ENCODE assay signal across 10 cellular contexts in genomic region chr2:176130917-176131616, GRCh38. TPM values are rescaled to one million over a fixed set of nuclear protein-coding genes. Genes with fewer than 3 reads are reported as not detected.
DNase-seq lines count a peak whose midpoint lies in the region; ATAC-seq lines count a peak whose summit lies in the region.
"Had no signal": no experiment of that assay in that cellular context is flagged by ENCODE, and none has a peak within 500 bp of the region (broad histone marks: within the 10 kb centered on the region; RNA-seq: fewer than 3 reads in every experiment).

No MANE protein-coding gene starts in this region.

- H2AFZ ChIP-seq in Karpas-422 (ENCODE audit: low read length), result no peak overlapping the region

- H3K4me1 ChIP-seq in stomach smooth muscle (ENCODE audit: control insufficient read depth, insufficient read depth, low read length) (peaks cover 23% of the 10 kb centered on the region), Karpas-422 (ENCODE audit: low read length) (peaks cover 21% of the 10 kb centered on the region)

- no peak overlapping the region for H3K27ac Mint-ChIP-seq in activated CD4-positive, alpha-beta T cell treated with anti-CD3 and anti-CD28 coated beads for 36 hours
- peak overlapping the region; percentile 70 for H3K27ac Mint-ChIP-seq in activated CD4-positive, alpha-beta memory T cell treated with anti-CD3 and anti-CD28 coated beads, Interleukin-2, amount 10 ng/mL, durations not matched to agents 7 days and 5 days

- H3K4me2 ChIP-seq in Karpas-422 (ENCODE audit: low read depth, low read length, poor library complexity, severe bottlenecking), result no peak overlapping the region

- peaks cover 0 to 3% of the 10 kb centered on the region in 2 donors for H3K9me3 ChIP-seq in stomach smooth muscle (ENCODE audit: control insufficient read depth in 2 of 2, low read length in 2 of 2)
- no peaks in the 10 kb centered on the region for H3K9me3 ChIP-seq in Karpas-422 (ENCODE audit: low read length)

- no peaks in the 10 kb centered on the region for H3K36me3 Mint-ChIP-seq in activated CD4-positive, alpha-beta T cell treated with anti-CD3 and anti-CD28 coated beads for 36 hours (ENCODE audit: low read depth)
- H3K36me3 Mint-ChIP-seq in activated CD4-positive, alpha-beta memory T cell treated with anti-CD3 and anti-CD28 coated beads, Interleukin-2, amount 10 ng/mL, durations not matched to agents 7 days and 5 days (ENCODE audit: low read depth), result peaks cover 10% of the 10 kb centered on the region

- ATAC-seq in activated CD4-positive, alpha-beta T cell treated with anti-CD3 and anti-CD28 coated beads for 36 hours, result no peak
- ATAC-seq: HepG2 had no signal

- no peak overlapping the region for H3K9ac ChIP-seq in stomach smooth muscle (ENCODE audit: low read length in 2 of 2)
- H3K9ac ChIP-seq in Karpas-422 (ENCODE audit: low read length), result no peak overlapping the region

- peaks cover 76% of the 10 kb centered on the region for H3K27me3 Mint-ChIP-seq in activated CD4-positive, alpha-beta T cell treated with anti-CD3 and anti-CD28 coated beads for 36 hours
- peaks cover 82% of the 10 kb centered on the region for H3K27me3 Mint-ChIP-seq in activated CD4-positive, alpha-beta memory T cell treated with anti-CD3 and anti-CD28 coated beads, Interleukin-2, amount 10 ng/mL, durations not matched to agents 7 days and 5 days

- CTCF ChIA-PET in activated CD4-positive, alpha-beta T cell treated with anti-CD3 and anti-CD28 coated beads for 36 hours (lab: Charles Lee), result interaction anchor here (0.9 to 3.0 kb wide), 8 partner anchors 9 to 521 kb away, joined by 3 to 14 read pairs (median 6); no protein-coding TSS in a partner anchor
- CTCF ChIA-PET in activated CD4-positive, alpha-beta memory T cell treated with anti-CD3 and anti-CD28 coated beads, Interleukin-2, amount 10 ng/mL, durations not matched to agents 7 days and 5 days (lab: Charles Lee), result interaction anchor here (1.2 to 3.4 kb wide), 7 partner anchors 9 to 521 kb away, joined by 4 to 10 read pairs (median 7); no protein-coding TSS in a partner anchor

- H3K36me3 ChIP-seq in stomach smooth muscle (ENCODE audit: control insufficient read depth in 2 of 2, insufficient read depth in 2 of 2, low read length in 2 of 2) (no peaks in the 10 kb centered on the region), Karpas-422 (ENCODE audit: insufficient read depth, low read length) (no peaks in the 10 kb centered on the region)

- intact Hi-C loops in activated CD4-positive, alpha-beta T cell treated with anti-CD3 and anti-CD28 coated beads for 36 hours (cut with DNase I, micrococcal nuclease), result loop anchor here in 1 of 2 experiments (2.0 kb wide), 1 partner anchor 140 kb away; no protein-coding TSS in a partner anchor

- peak overlapping the region; percentile 41 for H3K4me3 Mint-ChIP-seq in activated CD4-positive, alpha-beta T cell treated with anti-CD3 and anti-CD28 coated beads for 36 hours
- peak overlapping the region; percentile 44 for H3K4me3 Mint-ChIP-seq in activated CD4-positive, alpha-beta memory T cell treated with anti-CD3 and anti-CD28 coated beads, Interleukin-2, amount 10 ng/mL, durations not matched to agents 7 days and 5 days

- H3K79me2 ChIP-seq in Karpas-422 (ENCODE audit: low read length), result no peaks in the 10 kb centered on the region

- H3K9me2 ChIP-seq in Karpas-422 (replicated peaks; ENCODE audit: insufficient read depth, low read length), result no peaks in the 10 kb centered on the region

- peaks cover 34% of the 10 kb centered on the region for H3K4me1 Mint-ChIP-seq in activated CD4-positive, alpha-beta T cell treated with anti-CD3 and anti-CD28 coated beads for 36 hours
- peaks cover 29% of the 10 kb centered on the region for H3K4me1 Mint-ChIP-seq in activated CD4-positive, alpha-beta memory T cell treated with anti-CD3 and anti-CD28 coated beads, Interleukin-2, amount 10 ng/mL, durations not matched to agents 7 days and 5 days

- H3K4me3 ChIP-seq in stomach smooth muscle (ENCODE audit: low read length in 2 of 2), result peak overlapping the region; percentile 12 to 59
- H3K4me3 ChIP-seq in Karpas-422 (ENCODE audit: low read length), result no peak overlapping the region

- DNase-seq in activated CD4-positive, alpha-beta T cell treated with anti-CD3 and anti-CD28 coated beads for 36 hours, result no peak
- no peak for DNase-seq in activated CD4-positive, alpha-beta T cell treated with anti-CD3 and anti-CD28 coated beads, Interleukin-2, amount 50 U/mL, for 48 hours
- DNase-seq in activated CD4-positive, alpha-beta memory T cell treated with anti-CD3 and anti-CD28 coated beads, Interleukin-2, amount 10 ng/mL, durations not matched to agents 7 days and 5 days, result no peak
- DNase-seq in left kidney (ENCODE audit: low read depth, low spot score) (peak; percentile 43), Karpas-422 (no peak), NCI-H226 (no peak), islet precursor cell (no peak)

- no peaks in the 10 kb centered on the region for H3K9me3 Mint-ChIP-seq in activated CD4-positive, alpha-beta T cell treated with anti-CD3 and anti-CD28 coated beads for 36 hours (ENCODE audit: low read depth)
- H3K9me3 Mint-ChIP-seq in activated CD4-positive, alpha-beta memory T cell treated with anti-CD3 and anti-CD28 coated beads, Interleukin-2, amount 10 ng/mL, durations not matched to agents 7 days and 5 days, result no peaks in the 10 kb centered on the region

- no peaks in the 10 kb centered on the region for H4K20me1 ChIP-seq in Karpas-422 (ENCODE audit: insufficient read depth, low read depth, low read length)

- POLR2A ChIA-PET in activated CD4-positive, alpha-beta T cell treated with anti-CD3 and anti-CD28 coated beads for 36 hours (lab: Charles Lee), result no interaction called here
- POLR2A ChIA-PET in activated CD4-positive, alpha-beta memory T cell treated with anti-CD3 and anti-CD28 coated beads, Interleukin-2, amount 10 ng/mL, durations not matched to agents 7 days and 5 days (lab: Charles Lee), result no interaction called here

- H3K27me3 ChIP-seq in stomach smooth muscle (ENCODE audit: control insufficient read depth in 1 of 2, insufficient read depth in 2 of 2, low read length in 2 of 2) (peaks cover 72 to 91% of the 10 kb centered on the region in 2 donors), Karpas-422 (ENCODE audit: low read length) (no peaks in the 10 kb centered on the region)

- H3K27ac ChIP-seq in stomach smooth muscle (ENCODE audit: low read length), result no peak overlapping the region
- H3K27ac ChIP-seq in Karpas-422 (ENCODE audit: low read length), result no peak overlapping the region

RNA-seq across cellular contexts. Expression of gene HOXD8, which starts 1.6 kb away (rescaled TPM):
- not detected for total RNA-seq in activated CD4-positive, alpha-beta T cell treated with anti-CD3 and anti-CD28 coated beads for 36 hours
- not detected for total RNA-seq in activated CD4-positive, alpha-beta memory T cell treated with anti-CD3 and anti-CD28 coated beads, Interleukin-2, amount 10 ng/mL, durations not matched to agents 7 days and 5 days
- total RNA-seq in Karpas-422 (2014; rRNA removed; shearing (Covaris generic); ENCODE audit: low replicate concordance), result not detected in 2 replicates
- total RNA-seq: H7, HepG2 had no signal

RNA-seq across cellular contexts. Expression of gene HOXD9, which starts 8.5 kb away (rescaled TPM):
- total RNA-seq in activated CD4-positive, alpha-beta T cell treated with anti-CD3 and anti-CD28 coated beads for 36 hours, result not detected
- not detected for total RNA-seq in activated CD4-positive, alpha-beta memory T cell treated with anti-CD3 and anti-CD28 coated beads, Interleukin-2, amount 10 ng/mL, durations not matched to agents 7 days and 5 days
- not detected in 2 replicates for total RNA-seq in Karpas-422 (2014; rRNA removed; shearing (Covaris generic); ENCODE audit: low replicate concordance)
- total RNA-seq: HepG2 had no signal

RNA-seq across cellular contexts. Expression of gene HOXD10, which starts 14.5 kb away (rescaled TPM):
- total RNA-seq in activated CD4-positive, alpha-beta T cell treated with anti-CD3 and anti-CD28 coated beads for 36 hours, result not detected
- not detected for total RNA-seq in activated CD4-positive, alpha-beta memory T cell treated with anti-CD3 and anti-CD28 coated beads, Interleukin-2, amount 10 ng/mL, durations not matched to agents 7 days and 5 days
- not detected in 2 replicates for total RNA-seq in Karpas-422 (2014; rRNA removed; shearing (Covaris generic); ENCODE audit: low replicate concordance)
- total RNA-seq: HepG2 had no signal

RNA-seq across cellular contexts. Expression of gene HOXD4, which starts 20.3 kb away (rescaled TPM):
- not detected for total RNA-seq in activated CD4-positive, alpha-beta T cell treated with anti-CD3 and anti-CD28 coated beads for 36 hours
- not detected for total RNA-seq in activated CD4-positive, alpha-beta memory T cell treated with anti-CD3 and anti-CD28 coated beads, Interleukin-2, amount 10 ng/mL, durations not matched to agents 7 days and 5 days
- not detected in 2 replicates for total RNA-seq in Karpas-422 (2014; rRNA removed; shearing (Covaris generic); ENCODE audit: low replicate concordance)
- total RNA-seq: H7, HepG2 had no signal

RNA-seq across cellular contexts. Expression of gene HOXD11, which starts 24.0 kb away (rescaled TPM):
- not detected for total RNA-seq in activated CD4-positive, alpha-beta T cell treated with anti-CD3 and anti-CD28 coated beads for 36 hours
- not detected for total RNA-seq in activated CD4-positive, alpha-beta memory T cell treated with anti-CD3 and anti-CD28 coated beads, Interleukin-2, amount 10 ng/mL, durations not matched to agents 7 days and 5 days
- not detected in 2 replicates for total RNA-seq in Karpas-422 (2014; rRNA removed; shearing (Covaris generic); ENCODE audit: low replicate concordance)
- total RNA-seq: H7, HepG2 had no signal
